Comparison of ENCODE assay signal across 12 cellular contexts in genomic region chr16:85870159-85870558, GRCh38. TPM values are rescaled to one million over a fixed set of nuclear protein-coding genes. Genes with fewer than 3 reads are reported as not detected.
DNase-seq lines count a peak whose midpoint lies in the region; ATAC-seq and TF ChIP-seq lines count a peak whose summit lies in the region.
"Had no signal": no experiment of that assay in that cellular context is flagged by ENCODE, and none has a peak within 500 bp of the region (broad histone marks: within the 10 kb centered on the region; RNA-seq: fewer than 3 reads in every experiment).

No MANE protein-coding gene starts in this region.

- H3K27ac ChIP-seq in right atrium auricular region, result no peak overlapping the region
- no peak overlapping the region for H3K27ac ChIP-seq in GM23248
- H3K27ac ChIP-seq: ovary had no signal

- no peaks in the 10 kb centered on the region for H3K4me1 ChIP-seq in right atrium auricular region
- H3K4me1 ChIP-seq in GM23248 (ENCODE audit: insufficient read depth), result no peaks in the 10 kb centered on the region

- H3K27ac Mint-ChIP-seq in activated naive CD8-positive, alpha-beta T cell treated with anti-CD3 and anti-CD28 coated beads, Interleukin-2, amount 50 U/mL, for 24 hours, result peak overlapping the region; percentile 69
- no peak overlapping the region for H3K27ac Mint-ChIP-seq in type B pancreatic cell

- H3K79me2 ChIP-seq in GM23248 (ENCODE audit: insufficient read depth), result no peaks in the 10 kb centered on the region

- H3K27me3 ChIP-seq in right atrium auricular region (no peaks in the 10 kb centered on the region), GM23248 (replicated peaks; ENCODE audit: insufficient read depth) (peaks cover 73% of the 10 kb centered on the region)
- H3K27me3 ChIP-seq: ovary had no signal

- no peak overlapping the region for H3K9ac ChIP-seq in GM23248

- H2AFZ ChIP-seq in GM23248, result no peak overlapping the region

- H3K36me3 ChIP-seq in right atrium auricular region (no peaks in the 10 kb centered on the region), GM23248 (ENCODE audit: low read depth) (no peaks in the 10 kb centered on the region)
- H3K36me3 ChIP-seq: ovary had no signal

- no peaks in the 10 kb centered on the region for H3K9me2 ChIP-seq in GM23248 (ENCODE audit: insufficient read depth)

- H3K4me2 ChIP-seq in GM23248 (ENCODE audit: unreplicated experiment), result no peak overlapping the region

- H3K4me3 ChIP-seq in right atrium auricular region, result no peak overlapping the region
- no peak overlapping the region for H3K4me3 ChIP-seq in GM23248
- H3K4me3 ChIP-seq: ovary had no signal

- H3K4me3 Mint-ChIP-seq in activated naive CD8-positive, alpha-beta T cell treated with anti-CD3 and anti-CD28 coated beads, Interleukin-2, amount 50 U/mL, for 24 hours, result peak overlapping the region; percentile 33
- H3K4me3 Mint-ChIP-seq in type B pancreatic cell, result peak overlapping the region; percentile 23

- H3K9me3 ChIP-seq in right atrium auricular region (peaks cover 0 to under 1% of the 10 kb centered on the region in 2 donors), GM23248 (ENCODE audit: low read depth) (no peaks in the 10 kb centered on the region)
- H3K9me3 ChIP-seq: ovary had no signal

- no peaks in the 10 kb centered on the region for H4K20me1 ChIP-seq in GM23248 (ENCODE audit: insufficient read depth)

- H3K4me1 Mint-ChIP-seq in activated naive CD8-positive, alpha-beta T cell treated with anti-CD3 and anti-CD28 coated beads, Interleukin-2, amount 50 U/mL, for 24 hours, result peaks cover 55% of the 10 kb centered on the region
- H3K4me1 Mint-ChIP-seq in type B pancreatic cell (ENCODE audit: unreplicated experiment), result peaks cover 5% of the 10 kb centered on the region

- H3K36me3 Mint-ChIP-seq in activated naive CD8-positive, alpha-beta T cell treated with anti-CD3 and anti-CD28 coated beads, Interleukin-2, amount 50 U/mL, for 24 hours (ENCODE audit: low read depth), result no peaks in the 10 kb centered on the region
- no peaks in the 10 kb centered on the region for H3K36me3 Mint-ChIP-seq in type B pancreatic cell

- H3F3A ChIP-seq in GM23248 (ENCODE audit: insufficient read depth), result no peaks in the 10 kb centered on the region

- ATAC-seq in Right ventricle myocardium inferior, result peak; percentile 37
- ATAC-seq in activated naive CD8-positive, alpha-beta T cell treated with anti-CD3 and anti-CD28 coated beads, Interleukin-2, amount 50 U/mL, for 24 hours, result no peak
- peak; percentile 17 for ATAC-seq in left lobe of liver

- H3K27me3 Mint-ChIP-seq in activated naive CD8-positive, alpha-beta T cell treated with anti-CD3 and anti-CD28 coated beads, Interleukin-2, amount 50 U/mL, for 24 hours, result peaks cover 3% of the 10 kb centered on the region
- peaks cover 50% of the 10 kb centered on the region for H3K27me3 Mint-ChIP-seq in type B pancreatic cell

- peaks cover 1% of the 10 kb centered on the region for H3K9me3 Mint-ChIP-seq in activated naive CD8-positive, alpha-beta T cell treated with anti-CD3 and anti-CD28 coated beads, Interleukin-2, amount 50 U/mL, for 24 hours
- no peaks in the 10 kb centered on the region for H3K9me3 Mint-ChIP-seq in type B pancreatic cell

- intact Hi-C loops in Right ventricle myocardium inferior (cut with DNase I), result no loop called here

- DNase-seq in Right ventricle myocardium inferior (ENCODE audit: missing footprints), result no peak
- DNase-seq in right atrium auricular region (ENCODE audit: low spot score), result no peak
- DNase-seq in activated naive CD8-positive, alpha-beta T cell treated with anti-CD3 and anti-CD28 coated beads, Interleukin-2, amount 50 U/mL, for 24 hours, result no peak
- no peak for DNase-seq in left lobe of liver (ENCODE audit: low spot score)
- DNase-seq in type B pancreatic cell (ENCODE audit: extremely low spot score, unreplicated experiment), result no peak
- no peak for DNase-seq in NCI-H1930 (lab: John Stamatoyannopoulos, UW)
- no peak for DNase-seq in GM23248
- no peak for DNase-seq in GM19238 (ENCODE audit: insufficient read length, low spot score)
- DNase-seq: Karpas-422, NCI-H2107, ovary had no signal

- 21 to 25% methylated on average over 8 of the region's 8 CpGs for WGBS in GM23248 (ENCODE audit: low coverage in 1 of 2, low lambda C conversion rate in 2 of 2, missing lambda C conversion rate in 2 of 2), 2 experiments

- TF ChIP-seq CTCF in right atrium auricular region (IDR thresholded peaks at IDR 0.05) (no peak), type B pancreatic cell (conservative IDR thresholded peaks at IDR 0.05) (no peak)

- in situ Hi-C loops in GM23248 (cut with MboI), result no loop called here

RNA-seq across cellular contexts. Expression of gene IRF8, which starts 28.8 kb away (rescaled TPM):
- total RNA-seq in Right ventricle myocardium inferior (3.3 TPM), right atrium auricular region (10 to 100 TPM in 1 of 2 donors, 1 to 10 TPM in 1; 2.2 to 10.6 TPM), left lobe of liver (9.0 TPM), type B pancreatic cell (ENCODE audit: low replicate concordance) (12.6 and 21.0 TPM in 2 replicates)
- total RNA-seq in GM23248 (2014; rRNA removed; shearing (Covaris generic)), result not detected in 2 replicates
- polyA plus RNA-seq in GM23248 (2016; fragmentation: Nextera tagmentation; extraction: Ambion mirVana), result 0.31 and 0.58 TPM in 2 replicates
- polyA plus RNA-seq: keratinocyte had no signal
